8 cellular contexts compared by ENCODE assay signal in the genomic region with DNA sequence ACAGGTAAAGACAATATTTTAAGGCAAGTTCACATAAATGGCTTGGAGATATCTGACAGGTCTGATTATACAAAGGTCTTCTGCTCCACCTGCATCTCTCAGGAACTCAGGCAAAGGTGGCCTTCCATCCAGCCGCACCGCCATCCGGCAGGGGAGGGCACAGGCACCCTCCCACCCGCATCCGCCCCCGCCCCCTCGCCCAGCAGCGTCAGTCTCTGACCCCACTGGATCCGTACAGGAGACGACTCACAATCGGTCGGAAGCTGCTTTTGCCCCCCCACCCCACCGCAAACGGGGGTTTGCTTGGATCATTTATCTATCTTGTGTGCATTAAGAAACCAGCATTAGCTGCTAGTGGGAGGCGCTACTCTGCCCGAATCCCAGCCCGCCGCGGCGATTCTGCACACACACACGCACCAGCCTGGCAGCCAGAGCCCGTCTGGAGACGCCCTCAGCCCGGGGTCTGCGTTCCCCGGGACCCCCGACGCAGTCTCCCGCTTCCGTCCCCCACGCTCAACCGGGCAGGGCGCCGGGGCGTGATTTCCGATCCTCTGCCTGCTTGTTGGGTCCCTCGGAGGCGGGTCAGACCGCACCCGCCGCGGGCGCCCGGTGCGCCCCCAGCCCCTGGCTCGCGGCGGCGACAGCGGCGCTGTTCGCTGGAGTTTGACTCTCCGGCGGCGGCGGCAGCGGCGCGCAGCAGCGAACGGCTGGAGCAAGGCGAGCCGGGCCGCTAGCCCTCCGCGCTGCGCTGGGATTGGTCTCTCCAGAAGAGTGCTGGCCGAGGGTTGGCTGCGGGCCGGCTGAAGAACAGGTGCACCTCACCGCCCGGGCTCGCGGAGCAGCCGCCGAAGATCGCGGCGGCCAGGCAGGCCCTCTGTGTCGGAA. TPM values are rescaled to one million over a fixed set of nuclear protein-coding genes. Genes with fewer than 3 reads are reported as not detected.
DNase-seq lines count a peak whose midpoint lies in the region; TF ChIP-seq lines count a peak whose summit lies in the region.

No MANE protein-coding gene starts in this region.

- H3K4me1 Mint-ChIP-seq in activated naive CD4-positive, alpha-beta T cell treated with anti-CD3 and anti-CD28 coated beads for 36 hours (ENCODE audit: low read depth) = peaks cover 9% of the 10 kb centered on the region
- peaks cover 10% of the 10 kb centered on the region for H3K4me1 Mint-ChIP-seq in activated T-cell treated with anti-CD3 and anti-CD28 coated beads, Interleukin-2, amount 50 U/mL, for 24 hours (ENCODE audit: low read depth)

- H3K36me3 ChIP-seq in left ventricle myocardium inferior (no peaks in the 10 kb centered on the region), PC-9 (ENCODE audit: low read depth) (no peaks in the 10 kb centered on the region)

- no peak overlapping the region for H3K4me2 ChIP-seq in PC-9

- H3K4me3 Mint-ChIP-seq in activated naive CD4-positive, alpha-beta T cell treated with anti-CD3 and anti-CD28 coated beads for 36 hours = peak overlapping the region; percentile 27
- H3K4me3 Mint-ChIP-seq in activated T-cell treated with anti-CD3 and anti-CD28 coated beads, Interleukin-2, amount 50 U/mL, for 24 hours = no peak overlapping the region

- peaks cover 58% of the 10 kb centered on the region for H3K27me3 Mint-ChIP-seq in activated naive CD4-positive, alpha-beta T cell treated with anti-CD3 and anti-CD28 coated beads for 36 hours (ENCODE audit: low read depth)
- H3K27me3 Mint-ChIP-seq in activated T-cell treated with anti-CD3 and anti-CD28 coated beads, Interleukin-2, amount 50 U/mL, for 24 hours = peaks cover 73% of the 10 kb centered on the region

- no peak overlapping the region for H3K27ac ChIP-seq in left ventricle myocardium inferior (replicated peaks)
- H3K27ac ChIP-seq in PC-9 = no peak overlapping the region

- H3K4me1 ChIP-seq in left ventricle myocardium inferior = peaks cover 22% of the 10 kb centered on the region
- H3K4me1 ChIP-seq in PC-9 (replicated peaks; ENCODE audit: insufficient read depth) = no peaks in the 10 kb centered on the region

- no peaks in the 10 kb centered on the region for H3K9me3 Mint-ChIP-seq in activated naive CD4-positive, alpha-beta T cell treated with anti-CD3 and anti-CD28 coated beads for 36 hours
- no peaks in the 10 kb centered on the region for H3K9me3 Mint-ChIP-seq in activated T-cell treated with anti-CD3 and anti-CD28 coated beads, Interleukin-2, amount 50 U/mL, for 24 hours

- H3K36me3 Mint-ChIP-seq in activated naive CD4-positive, alpha-beta T cell treated with anti-CD3 and anti-CD28 coated beads for 36 hours (ENCODE audit: low read depth) = no peaks in the 10 kb centered on the region
- H3K36me3 Mint-ChIP-seq in activated T-cell treated with anti-CD3 and anti-CD28 coated beads, Interleukin-2, amount 50 U/mL, for 24 hours (ENCODE audit: low read depth) = no peaks in the 10 kb centered on the region

- CTCF ChIA-PET in activated naive CD4-positive, alpha-beta T cell treated with anti-CD3 and anti-CD28 coated beads for 36 hours (lab: Charles Lee) = no interaction called here
- CTCF ChIA-PET in PC-9 (lab: Charles Lee) = no interaction called here

- H3K9me2 ChIP-seq in PC-9 (ENCODE audit: insufficient read depth) = no peaks in the 10 kb centered on the region

- H3F3A ChIP-seq in PC-9 (ENCODE audit: insufficient read depth, low read depth) = no peaks in the 10 kb centered on the region

- H3K27me3 ChIP-seq in left ventricle myocardium inferior (ENCODE audit: low read depth) (peaks cover 84% of the 10 kb centered on the region), PC-9 (ENCODE audit: insufficient read depth, low read depth) (no peaks in the 10 kb centered on the region)

- peak overlapping the region; percentile 58 for H3K4me3 ChIP-seq in left ventricle myocardium inferior
- no peak overlapping the region for H3K4me3 ChIP-seq in PC-9

- DNase-seq in activated naive CD4-positive, alpha-beta T cell treated with anti-CD3 and anti-CD28 coated beads for 36 hours = no peak
- no peak for DNase-seq in activated naive CD4-positive, alpha-beta T cell (lab: John Stamatoyannopoulos, UW)
- DNase-seq in activated T-cell treated with anti-CD3 and anti-CD28 coated beads, Interleukin-2, amount 50 U/mL, for 24 hours = peak; percentile 33
- DNase-seq in left ventricle myocardium inferior = peak; percentile 29
- peak; percentile 93 for DNase-seq in retina
- DNase-seq in erythroblast (lab: John Stamatoyannopoulos, UW) = no peak
- DNase-seq in ureter (ENCODE audit: low spot score) = no peak
- no peak for DNase-seq in PC-9

- POLR2A ChIA-PET in PC-9 (lab: Charles Lee; ENCODE audit: unreplicated experiment) = no interaction called here

- TF ChIP-seq POLR2A in erythroblast (IDR thresholded peaks at IDR 0.05; ENCODE audit: low read length) = no peak

- intact Hi-C loops in activated naive CD4-positive, alpha-beta T cell treated with anti-CD3 and anti-CD28 coated beads for 36 hours (cut with micrococcal nuclease) = no loop called here
- intact Hi-C loops in left ventricle myocardium inferior (cut with micrococcal nuclease) (no loop called here), PC-9 (cut with micrococcal nuclease; ENCODE audit: unreplicated experiment) (no loop called here)

- H4K20me1 ChIP-seq in PC-9 (ENCODE audit: insufficient read depth) = no peaks in the 10 kb centered on the region

- TF ChIP-seq CTCF in left ventricle myocardium inferior (IDR thresholded peaks at IDR 0.05; ENCODE audit: borderline replicate concordance) = no peak
- no peak for TF ChIP-seq CTCF in PC-9 (conservative IDR thresholded peaks at IDR 0.05)

- no peak overlapping the region for H3K27ac Mint-ChIP-seq in activated naive CD4-positive, alpha-beta T cell treated with anti-CD3 and anti-CD28 coated beads for 36 hours
- H3K27ac Mint-ChIP-seq in activated T-cell treated with anti-CD3 and anti-CD28 coated beads, Interleukin-2, amount 50 U/mL, for 24 hours = no peak overlapping the region

- H3K9me3 ChIP-seq in left ventricle myocardium inferior (replicated peaks) (no peaks in the 10 kb centered on the region), PC-9 (ENCODE audit: insufficient read depth, low read depth) (no peaks in the 10 kb centered on the region)

- H3K79me2 ChIP-seq in PC-9 (ENCODE audit: low read depth) = no peaks in the 10 kb centered on the region

- no TSS peak for BruUV-seq in PC-9 (replicated peaks; lab: Mats Ljungman, UMichigan)

- no peak overlapping the region for H2AFZ ChIP-seq in PC-9

RNA-seq across cellular contexts. Expression of a gene that starts 0.8 kb away (rescaled TPM):
- not detected for total RNA-seq in activated naive CD4-positive, alpha-beta T cell treated with anti-CD3 and anti-CD28 coated beads for 36 hours
- total RNA-seq in left ventricle myocardium inferior (0.11 TPM), ureter (0.57 TPM), PC-9 (2021) (not detected in 2 replicates)

Comparison
In these comparisons a context has a peak if more than half of its experiments do, and no peak if none do; other contexts are left out.
1. DNase-seq: peak in activated T-cell treated with anti-CD3 and anti-CD28 coated beads, Interleukin-2, amount 50 U/mL, for 24 hours (single experiment), left ventricle myocardium inferior (single experiment) and retina (single experiment); none in activated naive CD4-positive, alpha-beta T cell treated with anti-CD3 and anti-CD28 coated beads for 36 hours (single experiment), activated naive CD4-positive, alpha-beta T cell (0 of 4), erythroblast (0 of 2), ureter (single experiment) and PC-9 (0 of 2).